Comparison of ENCODE assay signal across 11 cellular contexts in genomic region chr1:96416690-96417444, GRCh38.
A peak's percentile ranks its signal among the peaks of the same experiment; 100 is the strongest.
DNase-seq lines count a peak whose midpoint lies in the region; ATAC-seq and TF ChIP-seq lines count a peak whose summit lies in the region.
"Had no signal": no experiment of that assay in that cellular context is flagged by ENCODE, and none has a peak within 500 bp of the region (broad histone marks: within the 10 kb centered on the region; RNA-seq: fewer than 3 reads in every experiment).

No MANE protein-coding gene starts in this region.

- TF ChIP-seq CTCF in fibroblast of pulmonary artery (IDR thresholded peaks at IDR 0.05; ENCODE audit: low read length, missing control alignments), result no peak
- TF ChIP-seq CTCF in Peyer's patch (IDR thresholded peaks at IDR 0.05), result no peak

- no peak overlapping the region for H3K4me3 ChIP-seq in fibroblast of pulmonary artery (replicated peaks; ENCODE audit: low read depth, low read length)
- H3K4me3 ChIP-seq in Peyer's patch, result no peak overlapping the region

- H3K9me3 ChIP-seq in Peyer's patch, result no peaks in the 10 kb centered on the region

- ATAC-seq in GM18498 (IDR thresholded peaks at IDR 0.05; ENCODE audit: unreplicated experiment) (peak; percentile 95), GM21529 (IDR thresholded peaks at IDR 0.05; ENCODE audit: unreplicated experiment) (peak; percentile 94), HG03460 (IDR thresholded peaks at IDR 0.05; ENCODE audit: unreplicated experiment) (peak; percentile 95)

- peak overlapping the region in 1 of 4 donors; percentile 46 for H3K27ac ChIP-seq in Peyer's patch
- H3K27ac ChIP-seq: parathyroid adenoma had no signal

- peak; percentile 33 for DNase-seq in fibroblast of pulmonary artery (ENCODE audit: low read depth)
- no peak for DNase-seq in Peyer's patch
- DNase-seq in activated CD4-positive, alpha-beta T cell treated with anti-CD3 and anti-CD28 coated beads for 4 hours, result no peak
- no peak for DNase-seq in AML-193 (lab: John Stamatoyannopoulos, UW)
- no peak for DNase-seq in NCI-H1436 treated with DMSO at 0.1 percent for 48 hours (lab: John Stamatoyannopoulos, UW)
- DNase-seq: activated B cell treated with CpG ODN at 0.5 μM for 24 hours, COR-L47 had no signal

- no peaks in the 10 kb centered on the region for H3K4me1 ChIP-seq in Peyer's patch
- H3K4me1 ChIP-seq: parathyroid adenoma had no signal

- H3K36me3 ChIP-seq in Peyer's patch, result no peaks in the 10 kb centered on the region

- TF ChIP-seq POLR2A in Peyer's patch (IDR thresholded peaks at IDR 0.05), result no peak

- no peaks in the 10 kb centered on the region for H3K27me3 ChIP-seq in Peyer's patch
